ENCODE assay signal across 9 cellular contexts in genomic region chr2:119222863-119223520, GRCh38. TPM values are rescaled to one million over a fixed set of nuclear protein-coding genes. Genes with fewer than 3 reads are reported as not detected.
DNase-seq lines count a peak whose midpoint lies in the region; ATAC-seq, FAIRE-seq and TF ChIP-seq lines count a peak whose summit lies in the region.
"Had no signal": no experiment of that assay in that cellular context is flagged by ENCODE, and none has a peak within 500 bp of the region (broad histone marks: within the 10 kb centered on the region; RNA-seq: fewer than 3 reads in every experiment).

No MANE protein-coding gene starts in this region.

- H3K4me3 ChIP-seq in keratinocyte (ENCODE audit: control insufficient read depth in 2 of 3, extremely low read depth in 1 of 3, insufficient read depth in 2 of 3, low read depth in 1 of 3, low read length in 3 of 3) (peak overlapping the region; percentile 26 to 80 (median 76)), smooth muscle cell (peak overlapping the region; percentile 54)

- H3K79me2 ChIP-seq in H9 (ENCODE audit: insufficient read depth, low read length) = no peaks in the 10 kb centered on the region
- no peaks in the 10 kb centered on the region for H3K79me2 ChIP-seq in keratinocyte (ENCODE audit: control insufficient read depth, insufficient read depth, low read length)
- H3K79me2 ChIP-seq in smooth muscle cell (ENCODE audit: low read depth) = no peaks in the 10 kb centered on the region

- no peak for ATAC-seq in activated naive CD8-positive, alpha-beta T cell treated with anti-CD3 and anti-CD28 coated beads, Interleukin-2, amount 50 U/mL, for 24 hours

- H4K20me1 ChIP-seq in H9 (ENCODE audit: control insufficient read depth, insufficient read depth, insufficient read length) (no peaks in the 10 kb centered on the region), keratinocyte (ENCODE audit: control insufficient read depth, extremely low read depth, insufficient read depth, low read length) (no peaks in the 10 kb centered on the region), smooth muscle cell (ENCODE audit: low read depth) (no peaks in the 10 kb centered on the region)

- H4K5ac ChIP-seq in H9 (ENCODE audit: insufficient read length, low read depth, low read length) = no peak overlapping the region

- H3K23me2 ChIP-seq in H9 (ENCODE audit: insufficient read length, low read depth, low read length, poor library complexity, severe bottlenecking) = peaks cover 10% of the 10 kb centered on the region

- H2BK5ac ChIP-seq in H9 (ENCODE audit: insufficient read length, low read length) = no peak overlapping the region

- dilution Hi-C loops in keratinocyte (cut with MboI; ENCODE audit: extremely low pct_ligation_motif_present, low sequenced_read_pairs) = no loop called here

- peak overlapping the region; percentile 53 to 75 for H3K4me3 Mint-ChIP-seq in H9
- H3K4me3 Mint-ChIP-seq in activated naive CD8-positive, alpha-beta T cell treated with anti-CD3 and anti-CD28 coated beads, Interleukin-2, amount 50 U/mL, for 24 hours = peak overlapping the region; percentile 40

- DNase-seq in H9 (no peak), keratinocyte (ENCODE audit: low read depth, low spot score) (no peak), smooth muscle cell (lab: John Stamatoyannopoulos, UW; ENCODE audit: unreplicated experiment) (no peak), KG1 (lab: John Stamatoyannopoulos, UW) (no peak), OCI-M2 (lab: John Stamatoyannopoulos, UW; ENCODE audit: unreplicated experiment) (no peak), DMS153 treated with DMSO at 0.1 percent for 48 hours (lab: John Stamatoyannopoulos, UW; ENCODE audit: unreplicated experiment) (no peak)
- no peak for DNase-seq in activated naive CD8-positive, alpha-beta T cell treated with anti-CD3 and anti-CD28 coated beads, Interleukin-2, amount 50 U/mL, for 24 hours
- DNase-seq in activated CD4-positive, alpha-beta T cell treated with anti-CD3 and anti-CD28 coated beads for 1 hour = no peak

- no peak overlapping the region for H2BK120ac ChIP-seq in H9 (ENCODE audit: low read depth, low read length, poor library complexity, severe bottlenecking)

- H2BK15ac ChIP-seq in H9 (ENCODE audit: low read depth, low read length) = no peak overlapping the region; the same call in 1 of the 2 replicates

- H3K27me3 ChIP-seq in H9 (ENCODE audit: insufficient read depth, low read length) (no peaks in the 10 kb centered on the region), keratinocyte (ENCODE audit: control insufficient read depth, extremely low read depth, insufficient read depth, low read length) (peaks cover 4% of the 10 kb centered on the region), smooth muscle cell (ENCODE audit: low read depth) (peaks cover 25% of the 10 kb centered on the region)

- H3K4me2 ChIP-seq in H9 (ENCODE audit: insufficient read depth, insufficient read length, low read length) (peak overlapping the region; percentile 5), keratinocyte (ENCODE audit: control insufficient read depth, extremely low read depth, insufficient read depth, low read depth, low read length) (peak overlapping the region; percentile 77), smooth muscle cell (peak overlapping the region; percentile 91)

- H3K18ac ChIP-seq in H9 (ENCODE audit: insufficient read length, low read depth, low read length) = no peak overlapping the region

- H3K9me3 ChIP-seq in H9 (ENCODE audit: control insufficient read depth, low read depth, low read length) (no peaks in the 10 kb centered on the region), keratinocyte (ENCODE audit: control insufficient read depth, low read depth, low read length) (no peaks in the 10 kb centered on the region), smooth muscle cell (replicated peaks; ENCODE audit: low read depth) (no peaks in the 10 kb centered on the region)

- H3K36me3 ChIP-seq in keratinocyte (ENCODE audit: control insufficient read depth in 2 of 2, extremely low read depth in 1 of 2, insufficient read depth in 2 of 2, low read length in 2 of 2) = peaks cover 0 to 3% of the 10 kb centered on the region in 2 experiments
- H3K36me3 ChIP-seq in smooth muscle cell (ENCODE audit: low read depth) = no peaks in the 10 kb centered on the region

- H3F3A ChIP-seq in smooth muscle cell (ENCODE audit: low read depth) = no peaks in the 10 kb centered on the region

- no peak overlapping the region for H3K9ac ChIP-seq in H9 (ENCODE audit: extremely low read depth, insufficient read length, low read length)
- peak overlapping the region; percentile 77 for H3K9ac ChIP-seq in keratinocyte (ENCODE audit: control insufficient read depth, extremely low read depth, insufficient read depth, low read length)
- H3K9ac ChIP-seq in smooth muscle cell (ENCODE audit: low read depth) = no peak overlapping the region

- H3K4me1 Mint-ChIP-seq in H9 = peaks cover 51 to 53% of the 10 kb centered on the region in 2 experiments
- no peaks in the 10 kb centered on the region for H3K4me1 Mint-ChIP-seq in activated naive CD8-positive, alpha-beta T cell treated with anti-CD3 and anti-CD28 coated beads, Interleukin-2, amount 50 U/mL, for 24 hours

- no peaks in the 10 kb centered on the region for H3K9me1 ChIP-seq in keratinocyte (ENCODE audit: control insufficient read depth, extremely low read depth, insufficient read depth, low read length)

- H3K4me1 ChIP-seq in H9 (ENCODE audit: insufficient read depth, low read length) (peaks cover 13% of the 10 kb centered on the region), keratinocyte (ENCODE audit: control insufficient read depth, extremely low read depth, insufficient read depth, low read length) (peaks cover 18% of the 10 kb centered on the region), smooth muscle cell (ENCODE audit: low read depth) (peaks cover 4% of the 10 kb centered on the region)

- no peak overlapping the region; a peak in 1 of 7 replicates for H3K27ac Mint-ChIP-seq in H9
- H3K27ac Mint-ChIP-seq in activated naive CD8-positive, alpha-beta T cell treated with anti-CD3 and anti-CD28 coated beads, Interleukin-2, amount 50 U/mL, for 24 hours = no peak overlapping the region

- TF ChIP-seq CTCF in H9 (conservative IDR thresholded peaks at IDR 0.05) (no peak), keratinocyte (optimal IDR thresholded peaks at IDR 0.05 in 1 of 3, IDR thresholded peaks at IDR 0.05 in 1 of 3, conservative IDR thresholded peaks at IDR 0.05 in 1 of 3; ENCODE audit: extremely low read depth in 1 of 3, insufficient read depth in 2 of 3, low read length in 3 of 3) (no peak), smooth muscle cell (IDR thresholded peaks at IDR 0.05; ENCODE audit: borderline replicate concordance, insufficient read depth, poor library complexity, severe bottlenecking) (no peak)

- H3K23ac ChIP-seq in H9 (ENCODE audit: insufficient read length, low read depth, low read length) = no peak overlapping the region

- H3T11ph ChIP-seq in H9 (ENCODE audit: low read length) = no peak overlapping the region

- no peak overlapping the region for H2AK5ac ChIP-seq in H9 (ENCODE audit: insufficient read length, low read length)

- no peak overlapping the region for H3K4ac ChIP-seq in H9 (ENCODE audit: low read depth, low read length)

- H3K79me1 ChIP-seq in H9 (ENCODE audit: insufficient read depth, low read depth, low read length, poor library complexity, severe bottlenecking) = no peaks in the 10 kb centered on the region

- no peaks in the 10 kb centered on the region for H3K9me3 Mint-ChIP-seq in H9
- H3K9me3 Mint-ChIP-seq in activated naive CD8-positive, alpha-beta T cell treated with anti-CD3 and anti-CD28 coated beads, Interleukin-2, amount 50 U/mL, for 24 hours = no peaks in the 10 kb centered on the region

- FAIRE-seq in keratinocyte (lab: Jason Lieb, UNC) = no peak
- FAIRE-seq: endometrium had no signal

- H2AFZ ChIP-seq in H9 (ENCODE audit: low read length) (no peak overlapping the region), keratinocyte (ENCODE audit: control insufficient read depth, low read length) (peak overlapping the region; percentile 61), smooth muscle cell (ENCODE audit: low read depth) (peak overlapping the region; percentile 91)

- H2BK20ac ChIP-seq in H9 (ENCODE audit: low read depth, low read length, poor library complexity, severe bottlenecking) = no peak overlapping the region

- no peak overlapping the region for H4K91ac ChIP-seq in H9 (ENCODE audit: insufficient read length, low read depth, low read length)

- H3K27ac ChIP-seq in H9 (ENCODE audit: insufficient read length, low read depth, low read length) (no peak overlapping the region), keratinocyte (ENCODE audit: control insufficient read depth, insufficient read depth, low read length) (no peak overlapping the region), smooth muscle cell (ENCODE audit: low read depth) (no peak overlapping the region)

- H3K36me3 Mint-ChIP-seq in H9 (ENCODE audit: insufficient read depth in 1 of 3, low read depth in 3 of 3) = peaks cover 0 to 5% (median 0%) of the 10 kb centered on the region in 3 experiments; a peak in 2 of 7 replicates
- no peaks in the 10 kb centered on the region for H3K36me3 Mint-ChIP-seq in activated naive CD8-positive, alpha-beta T cell treated with anti-CD3 and anti-CD28 coated beads, Interleukin-2, amount 50 U/mL, for 24 hours (ENCODE audit: low read depth)

- H2BK12ac ChIP-seq in H9 (ENCODE audit: insufficient read length, low read depth, low read length) = no peak overlapping the region

- peaks cover 21% of the 10 kb centered on the region for H3K27me3 Mint-ChIP-seq in H9 (ENCODE audit: low read depth)
- peaks cover 36% of the 10 kb centered on the region for H3K27me3 Mint-ChIP-seq in activated naive CD8-positive, alpha-beta T cell treated with anti-CD3 and anti-CD28 coated beads, Interleukin-2, amount 50 U/mL, for 24 hours

- no peak overlapping the region for H3K56ac ChIP-seq in H9 (ENCODE audit: insufficient read length, low read depth, low read length)

- no peak overlapping the region for H4K8ac ChIP-seq in H9 (replicated peaks; ENCODE audit: insufficient read length, low read depth, low read length)

- no peak overlapping the region for H3K14ac ChIP-seq in H9 (ENCODE audit: insufficient read depth, low read length)

- WGBS in H9 (ENCODE audit: extremely low coverage, insufficient read length, low lambda C conversion rate) = no CpG with 5 or more reads among the region's 22 CpGs
- 72% methylated on average over 22 of the region's 22 CpGs for WGBS in smooth muscle cell (ENCODE audit: low lambda C conversion rate)

RNA-seq across cellular contexts. Expression of gene STEAP3, which starts 0.6 kb away (rescaled TPM):
- total RNA-seq in H9 (2021) (15.4 and 15.9 TPM in 2 replicates), smooth muscle cell (1.2 and 2.9 TPM in 2 replicates)
- polyA plus RNA-seq in keratinocyte (15.5 to 29.7 TPM (median 19.9 TPM) in 3 replicates), smooth muscle cell (0.87 and 3.4 TPM in 2 replicates)
- polyA plus RNA-seq in keratinocyte (2011; ENCODE audit: low read depth) = 3.0 TPM
- polyA plus RNA-seq in keratinocyte (2011; cell fraction: cytosol; rRNA removed) = 11.4 and 13.4 TPM in 2 replicates
- polyA plus RNA-seq in keratinocyte (2011; cell fraction: nucleus; rRNA removed) = 47.2 and 51.9 TPM in 2 replicates
- polyA plus RNA-seq in keratinocyte (2012; ENCODE audit: low replicate concordance) = 14.0 and 32.2 TPM in 2 replicates
- 19.6 to 51.3 TPM (median 29.0 TPM) in 3 replicates for polyA minus RNA-seq in keratinocyte
- polyA minus RNA-seq in keratinocyte (2011; cell fraction: cytosol; rRNA and poly(A)+ RNA removed) = 35.5 TPM
- polyA minus RNA-seq in keratinocyte (2011; cell fraction: nucleus; rRNA and poly(A)+ RNA removed) = 53.0 and 59.4 TPM in 2 replicates

Comparison
In these comparisons a context has a peak if more than half of its experiments do, and no peak if none do; other contexts are left out.
1. H3K4me2 ChIP-seq: peak in every context shown above with its lines; median percentile 91 in smooth muscle cell; 77 in keratinocyte; 5 in H9.